In genomic region chr3:110318108-110318507, GRCh38 we compare ENCODE assay signal across 25 cellular contexts.
A peak's percentile ranks its signal among the peaks of the same experiment; 100 is the strongest.
DNase-seq lines count a peak whose midpoint lies in the region; ATAC-seq, FAIRE-seq and TF ChIP-seq lines count a peak whose summit lies in the region.
"Had no signal": no experiment of that assay in that cellular context is flagged by ENCODE, and none has a peak within 500 bp of the region (broad histone marks: within the 10 kb centered on the region; RNA-seq: fewer than 3 reads in every experiment).

No MANE protein-coding gene starts in this region.

- TF ChIP-seq POLR2A in endothelial cell of umbilical vein (IDR thresholded peaks at IDR 0.05; ENCODE audit: low read depth, low read length): no peak

- no peaks in the 10 kb centered on the region for H3K9me1 ChIP-seq in endothelial cell of umbilical vein (replicated peaks; ENCODE audit: control insufficient read depth, extremely low read depth, insufficient read depth, low read length)

- DNase-seq in EL (peak; percentile 9), NCI-H774 (lab: John Stamatoyannopoulos, UW) (peak; percentile 4), endothelial cell of umbilical vein (ENCODE audit: low read depth, low spot score) (peak; percentile 49), renal cortical epithelial cell (ENCODE audit: low read depth) (peak; percentile 65), PC-9 (no peak)
- DNase-seq: activated B cell treated with CpG ODN at 0.5 μM for 24 hours; activated CD4-positive, alpha-beta memory T cell treated with anti-CD3 and anti-CD28 coated beads for 36 hours; activated T-cell treated with anti-CD3 and anti-CD28 coated beads for 4 hours; amniotic stem cell; central memory CD4-positive, alpha-beta T cell; COR-L47; mesendoderm; naive thymus-derived CD8-positive, alpha-beta T cell; NCI-H1694 treated with DMSO at 0.1 percent for 48 hours; NCI-H345; NK-92 treated with Interleukin-12 subunit alpha and Interleukin-12 subunit beta, amount 100 ng/mL, for 24 hours; SK-N-SH; stimulated activated CD4-positive, alpha-beta T cell treated with anti-CD3 and anti-CD28 coated beads, Interleukin-2, amount 100 ng/mL, for 24 hours; stimulated activated naive CD4-positive, alpha-beta T cell had no signal

- POLR2A ChIA-PET in endothelial cell of umbilical vein (lab: Charles Lee) (no interaction called here), PC-9 (lab: Charles Lee; ENCODE audit: unreplicated experiment) (no interaction called here)

- no peak for ATAC-seq in GM18498 (IDR thresholded peaks at IDR 0.05; ENCODE audit: unreplicated experiment)
- no peak for ATAC-seq in HG03460 (IDR thresholded peaks at IDR 0.05; ENCODE audit: unreplicated experiment)
- ATAC-seq: esophagus mucosa; naive thymus-derived CD8-positive, alpha-beta T cell had no signal

- H3K36me3 ChIP-seq in endothelial cell of umbilical vein (ENCODE audit: control insufficient read depth in 2 of 2, extremely low read depth in 1 of 2, insufficient read depth in 2 of 2, low read length in 2 of 2): no peaks in the 10 kb centered on the region
- H3K36me3 ChIP-seq in PC-9 (ENCODE audit: low read depth): no peaks in the 10 kb centered on the region
- H3K36me3 ChIP-seq: thoracic aorta had no signal

- CTCF ChIA-PET in endothelial cell of umbilical vein (lab: Charles Lee) (interaction anchor here (0.6 to 1.2 kb wide), 2 partner anchors 10 kb away, joined by 3 read pairs; no protein-coding TSS in a partner anchor), PC-9 (lab: Charles Lee) (no interaction called here)

- no peak for TF ChIP-seq CTCF in endothelial cell of umbilical vein (IDR thresholded peaks at IDR 0.05; ENCODE audit: extremely low read depth in 1 of 2, insufficient read depth in 1 of 2, low read depth in 1 of 2, low read length in 2 of 2)
- no peak for TF ChIP-seq CTCF in PC-9 (conservative IDR thresholded peaks at IDR 0.05)

- peaks cover 12% of the 10 kb centered on the region for H3K4me1 ChIP-seq in endothelial cell of umbilical vein (ENCODE audit: control insufficient read depth, extremely low read depth, insufficient read depth, low read length)
- H3K4me1 ChIP-seq in PC-9 (replicated peaks; ENCODE audit: insufficient read depth): no peaks in the 10 kb centered on the region

- no peak for FAIRE-seq in endothelial cell of umbilical vein (lab: Jason Lieb, UNC)
- FAIRE-seq: G401.6, RCC 7860 had no signal

- H3F3A ChIP-seq in PC-9 (ENCODE audit: insufficient read depth, low read depth): no peaks in the 10 kb centered on the region

- peak overlapping the region; percentile 57 for H3K27ac ChIP-seq in endothelial cell of umbilical vein (ENCODE audit: insufficient read depth, low read depth, low read length)
- no peak overlapping the region for H3K27ac ChIP-seq in PC-9
- H3K27ac ChIP-seq: thoracic aorta had no signal

- H3K79me2 ChIP-seq in endothelial cell of umbilical vein (ENCODE audit: control insufficient read depth, insufficient read depth, low read length) (no peaks in the 10 kb centered on the region), PC-9 (ENCODE audit: low read depth) (no peaks in the 10 kb centered on the region)

- H3K9me2 ChIP-seq in PC-9 (ENCODE audit: insufficient read depth): no peaks in the 10 kb centered on the region
- H3K9me2 ChIP-seq: SK-N-SH had no signal

- BruUV-seq in endothelial cell of umbilical vein (replicated peaks; lab: Mats Ljungman, UMichigan): no TSS peak
- no TSS peak for BruUV-seq in PC-9 (replicated peaks; lab: Mats Ljungman, UMichigan)

- dilution Hi-C loops in endothelial cell of umbilical vein (cut with MboI; ENCODE audit: extremely low pct_ligation_motif_present, low sequenced_read_pairs): no loop called here

- H3K27me3 ChIP-seq in endothelial cell of umbilical vein (ENCODE audit: control insufficient read depth in 2 of 2, insufficient read depth in 2 of 2, low read length in 2 of 2): no peaks in the 10 kb centered on the region
- no peaks in the 10 kb centered on the region for H3K27me3 ChIP-seq in PC-9 (ENCODE audit: insufficient read depth, low read depth)

- peak overlapping the region; percentile 66 for H2AFZ ChIP-seq in endothelial cell of umbilical vein (ENCODE audit: low read depth, low read length)
- H2AFZ ChIP-seq in PC-9: no peak overlapping the region

- H4K20me1 ChIP-seq in endothelial cell of umbilical vein (replicated peaks; ENCODE audit: control insufficient read depth, extremely low read depth, insufficient read depth, low read length): no peaks in the 10 kb centered on the region
- H4K20me1 ChIP-seq in PC-9 (ENCODE audit: insufficient read depth): no peaks in the 10 kb centered on the region

- H3K9me3 ChIP-seq in endothelial cell of umbilical vein (replicated peaks; ENCODE audit: control insufficient read depth, insufficient read depth, low read length) (no peaks in the 10 kb centered on the region), PC-9 (ENCODE audit: insufficient read depth, low read depth) (no peaks in the 10 kb centered on the region)
- H3K9me3 ChIP-seq: SK-N-SH, thoracic aorta had no signal

- H3K4me2 ChIP-seq in endothelial cell of umbilical vein (ENCODE audit: insufficient read depth, low read length) (peak overlapping the region; percentile 42), PC-9 (no peak overlapping the region)
- H3K4me2 ChIP-seq: SK-N-SH had no signal

- intact Hi-C loops in endothelial cell of umbilical vein (cut with micrococcal nuclease) (no loop called here), PC-9 (cut with micrococcal nuclease; ENCODE audit: unreplicated experiment) (loop anchor here (10.0 kb wide), 2 partner anchors 583 to 757 kb away; partner anchors contain the start of gene NECTIN3)

- peak overlapping the region; percentile 13 for H3K9ac ChIP-seq in endothelial cell of umbilical vein (replicated peaks; ENCODE audit: extremely low read depth, insufficient read depth, low read length)
- H3K9ac ChIP-seq: SK-N-SH had no signal

- H3K4me3 ChIP-seq in endothelial cell of umbilical vein (replicated peaks in 1 of 3; ENCODE audit: insufficient read depth in 1 of 3, low read depth in 1 of 3, low read length in 3 of 3): no peak overlapping the region
- no peak overlapping the region for H3K4me3 ChIP-seq in PC-9
- H3K4me3 ChIP-seq: thoracic aorta had no signal

TF ChIP-seq in endothelial cell of umbilical vein, 7 proteins besides CTCF, POLR2A, EP300 and RAD21:
- TF ChIP-seq FOS (IDR thresholded peaks at IDR 0.05; ENCODE audit: borderline replicate concordance, insufficient read depth, low read length) (peak; percentile 64), JUN (IDR thresholded peaks at IDR 0.05; ENCODE audit: borderline replicate concordance, insufficient read depth, insufficient read length, low read depth) (peak; percentile 51), MYC (IDR thresholded peaks at IDR 0.05; ENCODE audit: low read depth, low read length) (no peak), POLR2AphosphoS5 (IDR thresholded peaks at IDR 0.05; ENCODE audit: insufficient read depth, low read depth, low read length) (no peak)

Comparison
In these comparisons a context has a peak if more than half of its experiments do, and no peak if none do; other contexts are left out.
1. DNase-seq: peak in EL (single experiment), NCI-H774 (single experiment), endothelial cell of umbilical vein (single experiment) and renal cortical epithelial cell (single experiment); none in PC-9 (0 of 2).